20 cellular contexts compared by ENCODE assay signal in the genomic region with DNA sequence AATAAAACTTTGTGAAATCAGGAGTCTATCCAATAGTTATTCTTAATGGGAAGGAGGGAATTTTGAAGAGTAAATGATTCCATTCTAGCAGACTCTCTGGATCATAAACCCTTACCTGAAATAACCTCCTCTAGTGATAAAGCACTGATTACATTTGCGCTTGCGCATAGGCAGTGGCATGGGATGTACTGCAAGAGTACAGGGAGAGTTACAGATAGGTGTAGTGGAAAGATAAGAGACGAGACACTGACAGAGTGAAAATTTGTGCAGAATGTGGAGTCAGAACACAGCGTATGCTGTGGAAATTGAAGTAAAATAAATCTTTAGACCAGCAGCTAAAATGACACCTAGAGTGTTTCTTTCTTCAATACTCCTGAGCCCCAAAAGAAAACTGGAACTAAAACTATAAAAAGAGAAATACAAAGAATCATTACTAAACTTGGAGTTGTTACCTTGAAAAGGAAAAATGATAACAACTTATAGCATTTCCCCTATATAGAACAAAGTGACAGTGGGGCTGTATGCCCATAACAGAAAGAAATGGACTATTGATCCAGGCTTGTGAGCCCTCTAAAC.
"Had no signal": no experiment of that assay in that cellular context is flagged by ENCODE, and none has a peak within 500 bp of the region (broad histone marks: within the 10 kb centered on the region; RNA-seq: fewer than 3 reads in every experiment).

No MANE protein-coding gene starts in this region.

- DNase-seq: activated CD4-positive, alpha-beta T cell treated with anti-CD3 and anti-CD28 coated beads, Interleukin-2, amount 10 ng/mL, durations not matched to agents 24 days and 14 days; activated CD8-positive, alpha-beta T cell treated with anti-CD3 and anti-CD28 coated beads for 36 hours; activated effector memory CD4-positive, alpha-beta T cell treated with Interleukin-2 at 50 U/mL for 16 hours; activated naive CD4-positive, alpha-beta T cell treated with anti-CD3 and anti-CD28 coated beads, Interleukin-2, amount 50 U/mL, for 16 hours; activated T-cell treated with anti-CD3 and anti-CD28 coated beads, Interleukin-2, amount 50 U/mL, for 4 hours; cortex of kidney; heart right ventricle; immature natural killer cell; kidney glomerular epithelial cell; mesendoderm; naive thymus-derived CD8-positive, alpha-beta T cell; ovary; stimulated activated CD4-positive, alpha-beta T cell treated with anti-CD3 and anti-CD28 coated beads, Interleukin-4, amount 100 ng/mL, for 24 hours; T1000 had no signal

- H3K27ac ChIP-seq: ascending aorta, gastroesophageal sphincter, heart right ventricle, ovary, thoracic aorta had no signal

- H3K27me3 Mint-ChIP-seq: activated CD4-positive, alpha-beta T cell treated with anti-CD3 and anti-CD28 coated beads, Interleukin-2, amount 10 ng/mL, durations not matched to agents 24 days and 14 days; activated CD8-positive, alpha-beta T cell treated with anti-CD3 and anti-CD28 coated beads for 36 hours; naive thymus-derived CD8-positive, alpha-beta T cell had no signal

- H3K36me3 Mint-ChIP-seq: immature natural killer cell; stimulated activated effector memory CD8-positive, alpha-beta T cell treated with anti-CD3 and anti-CD28 coated beads, Interleukin-12 subunit alpha, Interleukin-12 subunit beta, amount 100 ng/mL, for 72 hours had no signal

- H3K27ac Mint-ChIP-seq: activated CD4-positive, alpha-beta T cell treated with anti-CD3 and anti-CD28 coated beads, Interleukin-2, amount 10 ng/mL, durations not matched to agents 24 days and 14 days; activated CD8-positive, alpha-beta T cell treated with anti-CD3 and anti-CD28 coated beads for 36 hours; immature natural killer cell; naive thymus-derived CD8-positive, alpha-beta T cell; stimulated activated effector memory CD8-positive, alpha-beta T cell treated with anti-CD3 and anti-CD28 coated beads, Interleukin-12 subunit alpha, Interleukin-12 subunit beta, amount 100 ng/mL, for 72 hours had no signal

- H3K4me3 Mint-ChIP-seq: activated CD4-positive, alpha-beta T cell treated with anti-CD3 and anti-CD28 coated beads, Interleukin-2, amount 10 ng/mL, durations not matched to agents 24 days and 14 days; activated CD8-positive, alpha-beta T cell treated with anti-CD3 and anti-CD28 coated beads for 36 hours; activated T-cell treated with anti-CD3 and anti-CD28 coated beads, Interleukin-2, amount 50 U/mL, for 4 hours; immature natural killer cell; naive thymus-derived CD8-positive, alpha-beta T cell; stimulated activated effector memory CD8-positive, alpha-beta T cell treated with anti-CD3 and anti-CD28 coated beads, Interleukin-12 subunit alpha, Interleukin-12 subunit beta, amount 100 ng/mL, for 72 hours had no signal

- H3K4me3 ChIP-seq: ascending aorta, gastroesophageal sphincter, heart right ventricle, ovary, thoracic aorta had no signal

- H3K4me1 Mint-ChIP-seq: activated CD4-positive, alpha-beta T cell treated with anti-CD3 and anti-CD28 coated beads, Interleukin-2, amount 10 ng/mL, durations not matched to agents 24 days and 14 days; immature natural killer cell; naive thymus-derived CD8-positive, alpha-beta T cell; stimulated activated effector memory CD8-positive, alpha-beta T cell treated with anti-CD3 and anti-CD28 coated beads, Interleukin-12 subunit alpha, Interleukin-12 subunit beta, amount 100 ng/mL, for 72 hours had no signal

- H3K36me3 ChIP-seq: ascending aorta, gastroesophageal sphincter, heart right ventricle, ovary, thoracic aorta had no signal

- ATAC-seq: activated CD8-positive, alpha-beta T cell treated with anti-CD3 and anti-CD28 coated beads for 36 hours; activated T-cell treated with anti-CD3 and anti-CD28 coated beads, Interleukin-2, amount 50 U/mL, for 4 hours; esophagus mucosa; gastroesophageal sphincter; heart right ventricle; naive thymus-derived CD8-positive, alpha-beta T cell; sciatic nerve; stimulated activated effector memory CD8-positive, alpha-beta T cell treated with anti-CD3 and anti-CD28 coated beads, Interleukin-12 subunit alpha, Interleukin-12 subunit beta, amount 100 ng/mL, for 72 hours had no signal

- H3K4me1 ChIP-seq: ascending aorta, gastroesophageal sphincter, heart right ventricle had no signal

- H3K27me3 ChIP-seq: ascending aorta, gastroesophageal sphincter, heart right ventricle, ovary had no signal

- H3K9me3 ChIP-seq: ascending aorta, ovary had no signal
